1 cellular context compared by ENCODE assay signal in genomic region chr22:40007826-40008710, GRCh38.
TF ChIP-seq lines count a peak whose summit lies in the region.

No MANE protein-coding gene starts in this region.

TF ChIP-seq in K562, 482 proteins besides CTCF, POLR2A, EP300 and RAD21 (continued from another document):
- TF ChIP-seq MXD1 (CRISPR knock-in tag; IDR thresholded peaks at IDR 0.05; ENCODE audit: borderline replicate concordance, poor library complexity, severe bottlenecking) = no peak
- TF ChIP-seq MEIS2 (IDR thresholded peaks at IDR 0.05; ENCODE audit: partially characterized antibody) = peak; percentile 82
- no peak for TF ChIP-seq TCFL5 (CRISPR knock-in tag; conservative IDR thresholded peaks at IDR 0.05)
- TF ChIP-seq, protein P1, sequence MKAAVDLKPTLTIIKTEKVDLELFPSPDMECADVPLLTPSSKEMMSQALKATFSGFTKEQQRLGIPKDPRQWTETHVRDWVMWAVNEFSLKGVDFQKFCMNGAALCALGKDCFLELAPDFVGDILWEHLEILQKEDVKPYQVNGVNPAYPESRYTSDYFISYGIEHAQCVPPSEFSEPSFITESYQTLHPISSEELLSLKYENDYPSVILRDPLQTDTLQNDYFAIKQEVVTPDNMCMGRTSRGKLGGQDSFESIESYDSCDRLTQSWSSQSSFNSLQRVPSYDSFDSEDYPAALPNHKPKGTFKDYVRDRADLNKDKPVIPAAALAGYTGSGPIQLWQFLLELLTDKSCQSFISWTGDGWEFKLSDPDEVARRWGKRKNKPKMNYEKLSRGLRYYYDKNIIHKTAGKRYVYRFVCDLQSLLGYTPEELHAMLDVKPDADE (conservative IDR thresholded peaks at IDR 0.05; ENCODE audit: control insufficient read depth, low read depth, low read length) = no peak
- no peak for TF ChIP-seq PBX2 (CRISPR knock-in tag; IDR thresholded peaks at IDR 0.05; ENCODE audit: low read depth)
- TF ChIP-seq PBX2 (tag; conservative IDR thresholded peaks at IDR 0.05; ENCODE audit: low read depth) = 0 out of 2 replicates have a peak, but pooled peaks have one; percentile 29
- TF ChIP-seq, protein P2, sequence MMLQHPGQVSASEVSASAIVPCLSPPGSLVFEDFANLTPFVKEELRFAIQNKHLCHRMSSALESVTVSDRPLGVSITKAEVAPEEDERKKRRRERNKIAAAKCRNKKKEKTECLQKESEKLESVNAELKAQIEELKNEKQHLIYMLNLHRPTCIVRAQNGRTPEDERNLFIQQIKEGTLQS (IDR thresholded peaks at IDR 0.05) = peak; percentile 72
- TF ChIP-seq, protein P2 (CRISPR knock-in tag; conservative IDR thresholded peaks at IDR 0.05) = no peak
- TF ChIP-seq GTF3C2 (IDR thresholded peaks at IDR 0.05; ENCODE audit: borderline replicate concordance, extremely low read depth, insufficient read length) = no peak
- no peak for TF ChIP-seq SRSF1 (IDR thresholded peaks at IDR 0.05; ENCODE audit: low read depth, low read length)
- no peak for TF ChIP-seq TCF7 (IDR thresholded peaks at IDR 0.05; ENCODE audit: borderline replicate concordance)
- TF ChIP-seq ELK1 (CRISPR knock-in tag; IDR thresholded peaks at IDR 0.05) = no peak
- no peak for TF ChIP-seq RBM14 (IDR thresholded peaks at IDR 0.05; ENCODE audit: borderline replicate concordance, insufficient read depth, low read depth, low read length)
- no peak for TF ChIP-seq PYGO2 (tag; IDR thresholded peaks at IDR 0.05)
- peak; percentile 74 for TF ChIP-seq PKNOX1 (IDR thresholded peaks at IDR 0.05)
- TF ChIP-seq CEBPG (CRISPR knock-in tag; IDR thresholded peaks at IDR 0.05) = peak; percentile 38; the same call in 1 of the 2 replicates
- TF ChIP-seq CEBPG (tag; conservative IDR thresholded peaks at IDR 0.05 in 1 of 2, IDR thresholded peaks at IDR 0.05 in 1 of 2) = peak in 1 of 2 experiments; percentile 24; a peak in 1 of 4 replicates
- TF ChIP-seq JUND (IDR thresholded peaks at IDR 0.05; ENCODE audit: borderline replicate concordance, low read depth, low read length) = peak; percentile 67
- no peak; the same call in 2 of the 3 replicates for TF ChIP-seq JUND (tag; IDR thresholded peaks at IDR 0.05; ENCODE audit: borderline replicate concordance, low read depth, low read length)
- no peak for TF ChIP-seq HDAC8 (tag; IDR thresholded peaks at IDR 0.05)
- TF ChIP-seq MAFK (IDR thresholded peaks at IDR 0.05; ENCODE audit: low read length) = no peak
- TF ChIP-seq ZNF224 (CRISPR knock-in tag; IDR thresholded peaks at IDR 0.05) = no peak
- TF ChIP-seq BHLHE40 (IDR thresholded peaks at IDR 0.05; ENCODE audit: low read length) = peak; percentile 58; the same call in 1 of the 2 replicates
- TF ChIP-seq, protein P3, sequence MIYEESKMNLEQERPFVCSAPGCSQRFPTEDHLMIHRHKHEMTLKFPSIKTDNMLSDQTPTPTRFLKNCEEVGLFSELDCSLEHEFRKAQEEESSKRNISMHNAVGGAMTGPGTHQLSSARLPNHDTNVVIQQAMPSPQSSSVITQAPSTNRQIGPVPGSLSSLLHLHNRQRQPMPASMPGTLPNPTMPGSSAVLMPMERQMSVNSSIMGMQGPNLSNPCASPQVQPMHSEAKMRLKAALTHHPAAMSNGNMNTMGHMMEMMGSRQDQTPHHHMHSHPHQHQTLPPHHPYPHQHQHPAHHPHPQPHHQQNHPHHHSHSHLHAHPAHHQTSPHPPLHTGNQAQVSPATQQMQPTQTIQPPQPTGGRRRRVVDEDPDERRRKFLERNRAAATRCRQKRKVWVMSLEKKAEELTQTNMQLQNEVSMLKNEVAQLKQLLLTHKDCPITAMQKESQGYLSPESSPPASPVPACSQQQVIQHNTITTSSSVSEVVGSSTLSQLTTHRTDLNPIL (CRISPR knock-in tag; IDR thresholded peaks at IDR 0.05) = no peak
- no peak for TF ChIP-seq CREB1 (IDR thresholded peaks at IDR 0.05)
- no peak for TF ChIP-seq CREB1 (CRISPR knock-in tag; IDR thresholded peaks at IDR 0.05)
- no peak for TF ChIP-seq FOXA3 (CRISPR knock-in tag; conservative IDR thresholded peaks at IDR 0.05 in 1 of 2, IDR thresholded peaks at IDR 0.05 in 1 of 2)
- TF ChIP-seq SMAD1 (IDR thresholded peaks at IDR 0.05; ENCODE audit: low read depth, low read length, partially characterized antibody) = no peak
- no peak for TF ChIP-seq SREBF2 (CRISPR knock-in tag; IDR thresholded peaks at IDR 0.05)
- TF ChIP-seq NCOA1 (IDR thresholded peaks at IDR 0.05; ENCODE audit: low read depth) = no peak
- TF ChIP-seq, protein P4, sequence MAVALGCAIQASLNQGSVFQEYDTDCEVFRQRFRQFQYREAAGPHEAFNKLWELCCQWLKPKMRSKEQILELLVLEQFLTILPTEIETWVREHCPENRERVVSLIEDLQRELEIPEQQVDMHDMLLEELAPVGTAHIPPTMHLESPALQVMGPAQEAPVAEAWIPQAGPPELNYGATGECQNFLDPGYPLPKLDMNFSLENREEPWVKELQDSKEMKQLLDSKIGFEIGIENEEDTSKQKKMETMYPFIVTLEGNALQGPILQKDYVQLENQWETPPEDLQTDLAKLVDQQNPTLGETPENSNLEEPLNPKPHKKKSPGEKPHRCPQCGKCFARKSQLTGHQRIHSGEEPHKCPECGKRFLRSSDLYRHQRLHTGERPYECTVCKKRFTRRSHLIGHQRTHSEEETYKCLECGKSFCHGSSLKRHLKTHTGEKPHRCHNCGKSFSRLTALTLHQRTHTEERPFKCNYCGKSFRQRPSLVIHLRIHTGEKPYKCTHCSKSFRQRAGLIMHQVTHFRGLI (CRISPR knock-in tag; IDR thresholded peaks at IDR 0.05) = no peak
- TF ChIP-seq PURB (CRISPR knock-in tag; IDR thresholded peaks at IDR 0.05; ENCODE audit: low read depth) = no peak
TF ChIP-seq in K562: peak in this region for 9.
